ENCODE assay signal across 18 cellular contexts in the genomic region with DNA sequence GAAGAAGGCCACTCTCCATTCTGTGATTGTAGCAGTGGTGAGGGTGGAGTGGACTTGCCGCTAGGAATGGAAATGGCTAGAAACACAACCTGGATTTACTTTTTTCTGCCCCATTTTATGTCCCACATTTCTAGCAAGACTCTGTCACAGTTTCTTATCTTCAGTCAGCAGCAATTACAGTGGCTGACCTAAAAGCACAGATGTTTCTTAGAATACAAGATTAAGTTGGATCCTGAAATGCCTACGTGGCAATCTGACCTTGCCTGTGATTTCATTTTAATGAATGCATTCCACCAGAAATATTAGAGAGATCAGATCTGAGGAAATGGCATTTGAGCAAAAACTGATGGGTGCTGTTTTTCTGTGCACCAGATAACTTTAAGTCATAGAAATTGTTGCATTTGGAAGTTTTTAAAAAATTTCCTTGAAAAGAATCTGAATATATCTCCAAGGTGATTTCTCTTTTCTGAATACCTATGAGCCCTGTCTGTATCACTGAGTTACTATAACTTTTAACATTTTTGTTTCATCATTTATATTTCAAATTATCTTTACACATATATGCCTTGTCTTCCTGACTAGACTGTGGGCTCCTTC. TPM values are rescaled to one million over a fixed set of nuclear protein-coding genes. Genes with fewer than 3 reads are reported as not detected.
DNase-seq lines count a peak whose midpoint lies in the region; ATAC-seq and TF ChIP-seq lines count a peak whose summit lies in the region.
"Had no signal": no experiment of that assay in that cellular context is flagged by ENCODE, and none has a peak within 500 bp of the region (broad histone marks: within the 10 kb centered on the region; RNA-seq: fewer than 3 reads in every experiment).

No MANE protein-coding gene starts in this region.

- H3F3A ChIP-seq in Loucy (ENCODE audit: low read depth), result peaks cover 4% of the 10 kb centered on the region; the same call in 1 of the 2 replicates

- H2AFZ ChIP-seq in Loucy (ENCODE audit: low read length) (no peak overlapping the region), neuronal stem cell (ENCODE audit: low read length) (no peak overlapping the region)
- H2AFZ ChIP-seq: PC-9 had no signal

- no CpG with 5 or more reads among the region's 2 CpGs for WGBS in neuronal stem cell (ENCODE audit: extremely low coverage in 2 of 2, insufficient read length in 2 of 2, insufficient replicate concordance in 1 of 2), 2 donors

- H3K4me2 ChIP-seq in Loucy (ENCODE audit: low read depth, low read length, poor library complexity, severe bottlenecking) (peak overlapping the region; percentile 51), neuronal stem cell (ENCODE audit: insufficient read depth, low read length, poor library complexity, severe bottlenecking) (no peak overlapping the region)
- H3K4me2 ChIP-seq: PC-9 had no signal

- peak; percentile 9 for DNase-seq in DMS 273 (lab: John Stamatoyannopoulos, UW; ENCODE audit: unreplicated experiment)
- DNase-seq in DMS 273 treated with DMSO at 0.1 percent for 48 hours (lab: John Stamatoyannopoulos, UW), result no peak
- peak; percentile 9 for DNase-seq in adipocyte (ENCODE audit: low read depth)
- no peak for DNase-seq in neuronal stem cell (ENCODE audit: low spot score)
- DNase-seq in SW480 (ENCODE audit: low spot score), result no peak
- no peak for DNase-seq in NK-92 treated with Interleukin-12 subunit alpha and Interleukin-12 subunit beta, amount 100 ng/mL, for 24 hours (lab: John Stamatoyannopoulos, UW)
- DNase-seq: DMS153, KG1, MG63, NCI-H1105, NCI-H1694, NCI-H345, NCI-H69, PC-9 had no signal

- H2AK5ac ChIP-seq in neuronal stem cell (ENCODE audit: low read depth, low read length), result no peak overlapping the region

- no peak overlapping the region for H3K23ac ChIP-seq in neuronal stem cell (ENCODE audit: low read depth, low read length, poor library complexity)

- H3K4me3 ChIP-seq in Loucy (ENCODE audit: low read length, poor library complexity, severe bottlenecking) (peak overlapping the region; percentile 18), adipocyte (ENCODE audit: low read length) (no peak overlapping the region), neuronal stem cell (ENCODE audit: low read length in 2 of 2) (peak overlapping the region in 1 of 2 donors; percentile 22)
- H3K4me3 ChIP-seq: MG63, PC-9, SJSA1 had no signal

- no peak overlapping the region for H2BK120ac ChIP-seq in neuronal stem cell (ENCODE audit: low read depth, low read length)

- H4K8ac ChIP-seq in neuronal stem cell (ENCODE audit: low read depth, low read length), result no peak overlapping the region

- H3K36me3 ChIP-seq in Loucy (ENCODE audit: insufficient read depth, low read length) (peaks cover 5% of the 10 kb centered on the region; the same call in 1 of the 2 replicates), adipocyte (ENCODE audit: control insufficient read depth, insufficient read depth, low read length, severe bottlenecking) (peaks cover 46% of the 10 kb centered on the region), neuronal stem cell (replicated peaks in 1 of 2; ENCODE audit: control insufficient read depth in 2 of 2, insufficient read depth in 2 of 2, low read length in 2 of 2) (peaks cover 5 to 18% of the 10 kb centered on the region in 2 donors)
- H3K36me3 ChIP-seq: MG63 had no signal

- no peaks in the 10 kb centered on the region for H3K9me2 ChIP-seq in Loucy (replicated peaks; ENCODE audit: low read depth, low read length)

- H2BK12ac ChIP-seq in neuronal stem cell (ENCODE audit: low read length), result no peak overlapping the region

- H3K9me3 ChIP-seq in Loucy (ENCODE audit: insufficient read depth, low read depth, low read length) (no peaks in the 10 kb centered on the region), adipocyte (ENCODE audit: control insufficient read depth, low read length) (no peaks in the 10 kb centered on the region), neuronal stem cell (replicated peaks in 1 of 2; ENCODE audit: control insufficient read depth in 2 of 2, insufficient read depth in 1 of 2, low read depth in 1 of 2, low read length in 2 of 2) (no peaks in the 10 kb centered on the region)
- H3K9me3 ChIP-seq: MG63, SJSA1 had no signal

- no peaks in the 10 kb centered on the region for H3K79me1 ChIP-seq in neuronal stem cell (ENCODE audit: low read depth, low read length)

- no peak for ATAC-seq in GM18520 (IDR thresholded peaks at IDR 0.05; ENCODE audit: unreplicated experiment)

- H3K4ac ChIP-seq in neuronal stem cell (ENCODE audit: low read length), result no peak overlapping the region

- H3K79me2 ChIP-seq in Loucy (ENCODE audit: insufficient read depth, low read length), result peaks cover 46% of the 10 kb centered on the region

- H3K9ac ChIP-seq in Loucy (ENCODE audit: low read depth, low read length, poor library complexity, severe bottlenecking) (peak overlapping the region; percentile 30), adipocyte (ENCODE audit: low read length) (no peak overlapping the region), neuronal stem cell (ENCODE audit: low read depth, low read length, poor library complexity) (no peak overlapping the region)

- no peak for TF ChIP-seq CTCF in Loucy (conservative IDR thresholded peaks at IDR 0.05; ENCODE audit: low read length)

- no peaks in the 10 kb centered on the region for H3K27me3 ChIP-seq in Loucy (ENCODE audit: insufficient read depth, low read length, poor library complexity, severe bottlenecking)
- no peaks in the 10 kb centered on the region for H3K27me3 ChIP-seq in adipocyte (replicated peaks; ENCODE audit: control insufficient read depth, insufficient read depth, low read length)
- H3K27me3 ChIP-seq in neuronal stem cell (ENCODE audit: control insufficient read depth in 3 of 3, insufficient read depth in 3 of 3, low read depth in 1 of 3, low read length in 3 of 3), result no peaks in the 10 kb centered on the region
- H3K27me3 ChIP-seq: MG63, SJSA1 had no signal

- H3K4me1 ChIP-seq in Loucy (ENCODE audit: insufficient read depth, low read length, poor library complexity, severe bottlenecking) (peaks cover 67% of the 10 kb centered on the region), adipocyte (ENCODE audit: control insufficient read depth, insufficient read depth, low read length) (peaks cover 19% of the 10 kb centered on the region), neuronal stem cell (ENCODE audit: control insufficient read depth in 2 of 2, insufficient read depth in 1 of 2, low read depth in 1 of 2, low read length in 2 of 2) (peaks cover 11 to 14% of the 10 kb centered on the region in 2 donors)

- H3K14ac ChIP-seq in neuronal stem cell (ENCODE audit: low read length), result no peak overlapping the region

- H3K18ac ChIP-seq in neuronal stem cell (ENCODE audit: low read length), result no peak overlapping the region

- no peak overlapping the region for H2BK15ac ChIP-seq in neuronal stem cell (ENCODE audit: low read length)

- peak overlapping the region; percentile 57 for H3K27ac ChIP-seq in neuronal stem cell (replicated peaks; ENCODE audit: low read length)
- H3K27ac ChIP-seq: 22Rv1, PC-9, SJSA1 had no signal

- peaks cover 44% of the 10 kb centered on the region for H4K20me1 ChIP-seq in Loucy (ENCODE audit: insufficient read depth, low read length, poor library complexity, severe bottlenecking)

- no peak overlapping the region for H2BK5ac ChIP-seq in neuronal stem cell (ENCODE audit: low read length)

- H4K91ac ChIP-seq in neuronal stem cell (ENCODE audit: low read depth, low read length, poor library complexity), result no peak overlapping the region

RNA-seq across cellular contexts. Expression of a gene that starts 5.4 kb away (rescaled TPM):
- 12.8 TPM for polyA plus RNA-seq in neuronal stem cell (2013, experiment 1 of 2)
- polyA plus RNA-seq in neuronal stem cell (2013, experiment 2 of 2), result 11.8 TPM

RNA-seq across cellular contexts. Expression of a gene that starts 46.1 kb away (rescaled TPM):
- 19.1 TPM for polyA plus RNA-seq in neuronal stem cell (2013, experiment 1 of 2)
- 19.2 TPM for polyA plus RNA-seq in neuronal stem cell (2013, experiment 2 of 2)

Comparison
In these comparisons a context has a peak if more than half of its experiments do, and no peak if none do; other contexts are left out.
1. DNase-seq: peak in DMS 273 (single experiment) and adipocyte (single experiment); none in DMS 273 treated with DMSO at 0.1 percent for 48 hours (single experiment), neuronal stem cell (single experiment), SW480 (single experiment) and NK-92 treated with Interleukin-12 subunit alpha and Interleukin-12 subunit beta, amount 100 ng/mL, for 24 hours (single experiment).